10 cellular contexts compared by ENCODE assay signal in genomic region chr1:156970017-156970416, GRCh38. TPM values are rescaled to one million over a fixed set of nuclear protein-coding genes. Genes with fewer than 3 reads are reported as not detected.
A peak's percentile ranks its signal among the peaks of the same experiment; 100 is the strongest.
DNase-seq lines count a peak whose midpoint lies in the region; ATAC-seq and TF ChIP-seq lines count a peak whose summit lies in the region.
"Had no signal": no experiment of that assay in that cellular context is flagged by ENCODE, and none has a peak within 500 bp of the region (broad histone marks: within the 10 kb centered on the region; RNA-seq: fewer than 3 reads in every experiment).

No MANE protein-coding gene starts in this region.

- no peaks in the 10 kb centered on the region for H3K79me2 ChIP-seq in PC-9 (ENCODE audit: low read depth)
- H3K79me2 ChIP-seq in fibroblast of lung (ENCODE audit: control insufficient read depth, insufficient read depth, low read length), result no peaks in the 10 kb centered on the region

- intact Hi-C loops in PC-9 (cut with micrococcal nuclease; ENCODE audit: unreplicated experiment), result no loop called here

- H3K4me1 ChIP-seq in PC-9 (replicated peaks; ENCODE audit: insufficient read depth) (no peaks in the 10 kb centered on the region), fibroblast of lung (ENCODE audit: control insufficient read depth, extremely low read depth, insufficient read depth, low read length) (no peaks in the 10 kb centered on the region), SJCRH30 (no peaks in the 10 kb centered on the region)

- H2AFZ ChIP-seq in PC-9, result no peak overlapping the region
- H2AFZ ChIP-seq in fibroblast of lung (ENCODE audit: low read length), result no peak overlapping the region

- H4K20me1 ChIP-seq in PC-9 (ENCODE audit: insufficient read depth), result no peaks in the 10 kb centered on the region
- H4K20me1 ChIP-seq in fibroblast of lung (ENCODE audit: control insufficient read depth, extremely low read depth, insufficient read depth, low read length), result no peaks in the 10 kb centered on the region

- no peaks in the 10 kb centered on the region for H3K27me3 ChIP-seq in AG04450 (ENCODE audit: control insufficient read depth, insufficient read depth, low read length)
- no peaks in the 10 kb centered on the region for H3K27me3 ChIP-seq in PC-9 (ENCODE audit: insufficient read depth, low read depth)
- H3K27me3 ChIP-seq in fibroblast of lung (ENCODE audit: control insufficient read depth, insufficient read depth, low read length), result no peaks in the 10 kb centered on the region
- H3K27me3 ChIP-seq in SJCRH30, result no peaks in the 10 kb centered on the region

- H3K9ac ChIP-seq in fibroblast of lung (ENCODE audit: insufficient read depth, low read length), result no peak overlapping the region

- DNase-seq in AG04450 (ENCODE audit: low read depth, low spot score) (no peak), GM13976 (ENCODE audit: low spot score) (no peak), PC-9 (no peak), fibroblast of lung (ENCODE audit: low read depth in 2 of 2) (peak in 1 of 2 donors; percentile 28), amniotic stem cell (lab: John Stamatoyannopoulos, UW) (no peak), SJCRH30 (no peak)
- DNase-seq: nephron progenitor cell had no signal

- H3K36me3 ChIP-seq in PC-9 (ENCODE audit: low read depth) (peaks cover 5% of the 10 kb centered on the region), fibroblast of lung (ENCODE audit: control insufficient read depth, insufficient read depth, low read length) (peaks cover 3% of the 10 kb centered on the region), SJCRH30 (peaks cover 8% of the 10 kb centered on the region; the same call in 1 of the 2 replicates)

- in situ Hi-C loops in GM13976 (cut with MboI; ENCODE audit: low sequenced_read_pairs, unreplicated experiment), result no loop called here

- POLR2A ChIA-PET in AG04450 (lab: Yijun Ruan, JAX), result no interaction called here
- POLR2A ChIA-PET in PC-9 (lab: Charles Lee; ENCODE audit: unreplicated experiment), result no interaction called here

- CTCF ChIA-PET in AG04450 (lab: Charles Lee) (interaction anchor here (1.2 to 2.0 kb wide), 3 partner anchors 8 to 186 kb away, joined by 3 to 10 read pairs (median 10); no protein-coding TSS in a partner anchor), PC-9 (lab: Charles Lee) (interaction anchor here (0.6 to 1.4 kb wide), 4 partner anchors 9 to 186 kb away, joined by 3 to 5 read pairs (median 4); no protein-coding TSS in a partner anchor)

- no TSS peak for BruUV-seq in PC-9 (replicated peaks; lab: Mats Ljungman, UMichigan)

- peak; percentile 39 for TF ChIP-seq CTCF in AG04450 (IDR thresholded peaks at IDR 0.05; ENCODE audit: low read depth, low read length)
- peak; percentile 32 for TF ChIP-seq CTCF in GM13976 (IDR thresholded peaks at IDR 0.05; ENCODE audit: borderline replicate concordance, control extremely low read depth, extremely low read depth, insufficient read depth, missing control alignments)
- TF ChIP-seq CTCF in PC-9 (conservative IDR thresholded peaks at IDR 0.05), result peak; percentile 56
- peak; percentile 9 to 32 for TF ChIP-seq CTCF in fibroblast of lung (conservative IDR thresholded peaks at IDR 0.05 in 1 of 2, IDR thresholded peaks at IDR 0.05 in 1 of 2; ENCODE audit: low read depth in 1 of 2, low read length in 2 of 2)

- peaks cover 4% of the 10 kb centered on the region; the same call in 1 of the 2 replicates for H3F3A ChIP-seq in PC-9 (ENCODE audit: insufficient read depth, low read depth)

- H3K27ac ChIP-seq in AG04450 (ENCODE audit: low read depth, low read length) (no peak overlapping the region), PC-9 (no peak overlapping the region), fibroblast of lung (ENCODE audit: insufficient read depth, low read length) (no peak overlapping the region), SJCRH30 (no peak overlapping the region)

- no peak overlapping the region for H3K4me3 ChIP-seq in AG04450 (ENCODE audit: low read depth, low read length)
- no peak overlapping the region for H3K4me3 ChIP-seq in PC-9
- H3K4me3 ChIP-seq in fibroblast of lung (replicated peaks in 1 of 4; ENCODE audit: control extremely low read depth in 1 of 4, insufficient read depth in 1 of 4, low read depth in 3 of 4, low read length in 4 of 4), result no peak overlapping the region
- no peak overlapping the region for H3K4me3 ChIP-seq in SJCRH30

- ATAC-seq in GM18870 (IDR thresholded peaks at IDR 0.05; ENCODE audit: unreplicated experiment) (no peak), HG02678 (IDR thresholded peaks at IDR 0.05; ENCODE audit: unreplicated experiment) (no peak)

- H3K9me2 ChIP-seq in PC-9 (ENCODE audit: insufficient read depth), result no peaks in the 10 kb centered on the region

- H3K4me2 ChIP-seq in PC-9 (no peak overlapping the region), fibroblast of lung (ENCODE audit: extremely low read depth, insufficient read depth, low read length) (no peak overlapping the region)

- H3K9me3 ChIP-seq in AG04450 (ENCODE audit: control insufficient read depth, insufficient read depth, low read length) (no peaks in the 10 kb centered on the region), PC-9 (ENCODE audit: insufficient read depth, low read depth) (no peaks in the 10 kb centered on the region), fibroblast of lung (ENCODE audit: control insufficient read depth, insufficient read depth, low read depth, low read length) (no peaks in the 10 kb centered on the region), SJCRH30 (replicated peaks) (no peaks in the 10 kb centered on the region)

RNA-seq across cellular contexts. Expression of gene LRRC71, which starts 49.6 kb away (rescaled TPM):
- polyA plus RNA-seq in AG04450 (2011; rRNA removed), result not detected in 2 replicates
- polyA minus RNA-seq in AG04450 (2011; rRNA and poly(A)+ RNA removed), result 0.13 TPM in 1 of 2 replicates, not detected in the other
- total RNA-seq in PC-9 (2021), result not detected in 2 replicates
- total RNA-seq in fibroblast of lung, result not detected in 2 replicates
- polyA plus RNA-seq in fibroblast of lung, result 0.16 and 1.8 TPM in 2 replicates
- polyA plus RNA-seq in fibroblast of lung (2012), result 0.15 and 3.1 TPM in 2 replicates
- 0.30 and 0.35 TPM in 2 replicates for polyA minus RNA-seq in fibroblast of lung (ENCODE audit: low replicate concordance)
- total RNA-seq in SJCRH30 (2014; rRNA removed; shearing (Covaris generic)), result not detected in 2 replicates
- total RNA-seq: T-helper 1 cell treated with Interleukin-12 subunit alpha and Interleukin-12 subunit beta and Interleukin-4 antibody, amounts not matched to agents 30 ng/mL and 1 ng/mL, for 36 hours had no signal
